In the genomic region with DNA sequence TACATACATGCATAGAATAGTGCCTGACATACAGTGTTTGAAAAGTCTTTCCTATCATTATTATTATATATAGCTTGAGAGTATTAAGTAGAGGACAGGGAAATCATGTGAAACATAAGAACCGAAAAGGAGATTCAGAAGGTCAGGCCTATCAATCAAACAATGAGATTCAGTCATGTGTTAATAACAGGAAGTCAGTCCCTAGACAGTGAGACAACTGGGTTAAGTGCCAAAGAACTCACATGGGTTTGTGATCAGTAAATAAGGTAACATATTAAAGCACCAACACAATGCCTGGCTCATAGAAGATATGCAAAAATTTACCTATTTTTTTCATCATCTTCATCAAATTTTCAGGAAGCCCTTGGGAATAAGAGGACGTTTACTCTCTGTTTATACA, we compare ENCODE assay signal across 19 cellular contexts.
"Had no signal": no experiment of that assay in that cellular context is flagged by ENCODE, and none has a peak within 500 bp of the region (broad histone marks: within the 10 kb centered on the region; RNA-seq: fewer than 3 reads in every experiment).

No MANE protein-coding gene starts in this region.

- H3K36me3 ChIP-seq: cardiac muscle cell, left lung, right atrium auricular region, thyroid gland had no signal

- FAIRE-seq: frontal cortex had no signal

- H3K4me3 ChIP-seq: cardiac muscle cell, left lung, right atrium auricular region, thyroid gland had no signal

- H3K27me3 ChIP-seq: cardiac muscle cell, left lung, right atrium auricular region, thyroid gland had no signal

- DNase-seq: activated CD4-positive, alpha-beta T cell treated with anti-CD3 and anti-CD28 coated beads, Interleukin-2, amount 50 U/mL, for 4 hours; activated CD4-positive, CD25-positive, alpha-beta regulatory T cell treated with anti-CD3 and anti-CD28 coated beads, Interleukin-2, amount 50 U/mL, for 72 hours; activated gamma-delta T cell; effector memory CD8-positive, alpha-beta T cell; hypothalamus; islet precursor cell; left lung; midbrain; nephron progenitor cell; occipital lobe; posterior cingulate gyrus; stimulated activated CD4-positive, alpha-beta T cell treated with anti-CD3 and anti-CD28 coated beads, Interleukin-2, amount 100 ng/mL, for 24 hours; stimulated activated naive CD4-positive, alpha-beta T cell treated with Interleukin-2 at 50 U/mL for 16 hours; T-helper 1 cell; T-helper 9 cell; thyroid gland had no signal

- ATAC-seq: effector memory CD8-positive, alpha-beta T cell; left lung had no signal
